ENCODE assay signal across 8 cellular contexts in the genomic region with DNA sequence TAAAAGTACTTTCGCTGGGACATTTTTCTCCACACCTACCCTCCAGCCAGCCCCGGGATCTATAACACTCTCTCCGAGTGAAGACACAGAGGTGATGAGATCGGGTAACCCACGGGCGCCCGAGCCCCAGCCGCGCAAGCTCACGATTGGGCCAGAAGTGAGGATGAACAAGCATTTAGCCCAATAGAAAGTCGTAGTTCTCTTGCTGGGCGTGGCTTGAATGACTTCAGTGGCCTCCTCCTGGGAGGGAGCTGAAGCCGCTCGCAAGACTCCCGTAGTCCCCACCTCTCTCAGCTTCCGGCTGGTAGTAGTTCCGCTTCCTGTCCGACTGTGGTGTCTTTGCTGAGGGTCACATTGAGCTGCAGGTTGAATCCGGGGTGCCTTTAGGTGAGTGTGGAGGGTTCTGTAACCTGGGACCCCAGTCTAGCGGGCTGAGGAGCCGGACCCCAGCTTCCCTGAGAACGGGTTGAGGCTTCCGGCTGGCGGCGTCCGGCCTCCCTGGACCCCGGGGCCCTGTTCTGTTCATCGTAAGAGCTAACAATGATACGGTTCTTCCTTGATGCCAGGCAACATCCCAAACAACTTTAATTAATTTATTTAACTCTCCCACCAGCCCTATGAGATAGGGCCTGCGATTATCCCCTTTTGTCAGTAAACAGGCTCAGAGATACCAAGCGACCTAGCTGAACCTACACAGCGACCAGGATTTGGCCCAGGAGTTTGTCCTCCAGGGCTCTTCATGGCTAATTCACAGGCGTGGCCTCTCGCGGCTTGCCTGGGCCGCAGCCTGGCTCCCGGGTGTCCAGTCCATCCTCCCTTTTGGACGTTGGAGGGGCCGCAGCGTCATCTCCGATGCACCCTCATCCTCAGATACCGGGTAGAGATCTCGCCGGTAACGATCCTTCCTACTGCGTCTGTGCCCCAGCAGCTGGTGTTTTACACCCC. TPM values are rescaled to one million over a fixed set of nuclear protein-coding genes. Genes with fewer than 3 reads are reported as not detected.
DNase-seq lines count a peak whose midpoint lies in the region; ATAC-seq and TF ChIP-seq lines count a peak whose summit lies in the region.

A gene with protein sequence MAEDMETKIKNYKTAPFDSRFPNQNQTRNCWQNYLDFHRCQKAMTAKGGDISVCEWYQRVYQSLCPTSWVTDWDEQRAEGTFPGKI (plus strand): TSS at position 307 of the 945 bp plus-strand sequence. CDS start 2,921 bp downstream, outside the sequence.

- peak; percentile 74 for ATAC-seq in CD4-positive, alpha-beta T cell (ENCODE audit: poor library complexity)
- ATAC-seq in GM19455 (IDR thresholded peaks at IDR 0.05; ENCODE audit: unreplicated experiment) (peak; percentile 56), lung (ENCODE audit: insufficient read depth, low FRiP score) (peak; percentile 79)

- 1% methylated on average over 46 of the region's 46 CpGs for WGBS in lung, 2 donors

- peaks cover 29% of the 10 kb centered on the region for H3K36me3 Mint-ChIP-seq in CD4-positive, alpha-beta T cell (ENCODE audit: low read depth)

- H3K9me3 Mint-ChIP-seq in CD4-positive, alpha-beta T cell = no peaks in the 10 kb centered on the region

- H3K27me3 Mint-ChIP-seq in CD4-positive, alpha-beta T cell = no peaks in the 10 kb centered on the region

- H3K4me1 Mint-ChIP-seq in CD4-positive, alpha-beta T cell (ENCODE audit: low read depth) = peaks cover 53% of the 10 kb centered on the region

- H3K4me1 ChIP-seq in lung (ENCODE audit: control insufficient read depth in 2 of 2, insufficient read depth in 2 of 2, low read length in 2 of 2) = peaks cover 5 to 8% of the 10 kb centered on the region in 2 donors

- CTCF ChIA-PET in CD4-positive, alpha-beta T cell (lab: Charles Lee) = interaction anchor here (1.5 kb wide), 1 partner anchor 96 kb away, joined by 4 read pairs; no protein-coding TSS in a partner anchor

- peak within 1 kb of the TSS; percentile 99 for H3K4me3 Mint-ChIP-seq in CD4-positive, alpha-beta T cell

- H3K27ac ChIP-seq in CD4-positive, alpha-beta T cell (ENCODE audit: low read depth, low read length) = peak within 1 kb of the TSS; percentile 63
- H3K27ac ChIP-seq in lung (ENCODE audit: low read depth in 1 of 2, low read length in 1 of 2) = peak within 1 kb of the TSS; percentile 89 to 93

- no peaks in the 10 kb centered on the region for H3K9me3 ChIP-seq in CD4-positive, alpha-beta T cell (ENCODE audit: control insufficient read depth, low read length)
- no peaks in the 10 kb centered on the region for H3K9me3 ChIP-seq in lung (ENCODE audit: control insufficient read depth in 2 of 2, insufficient read depth in 1 of 2, low read length in 1 of 2)

- DNase-seq in CD4-positive, alpha-beta T cell = peak; percentile 80 to 91 (median 85)
- DNase-seq in HS-27A (ENCODE audit: low read depth) = peak; percentile 99
- peak; percentile 80 for DNase-seq in NK-92 (lab: John Stamatoyannopoulos, UW; ENCODE audit: unreplicated experiment)
- peak; percentile 75 to 85 for DNase-seq in activated CD8-positive, alpha-beta memory T cell treated with anti-CD3 and anti-CD28 coated beads for 1 hour (ENCODE audit: extremely low read depth in 1 of 2, low read depth in 1 of 2)
- DNase-seq in effector CD4-positive, alpha-beta T cell = peak; percentile 88
- DNase-seq in lung (ENCODE audit: low spot score) = peak; percentile 95
- peak; percentile 61 to 89 (median 81) for DNase-seq in stimulated activated CD4-positive, alpha-beta T cell treated with anti-CD3 and anti-CD28 coated beads, TNF-alpha, amount 100 ng/mL, for 4 hours (ENCODE audit: low read depth in 3 of 3)

- POLR2A ChIA-PET in CD4-positive, alpha-beta T cell (lab: Charles Lee) = interaction anchor here (0.6 to 1.5 kb wide), 17 partner anchors 9 to 722 kb away, joined by 3 to 21 read pairs (median 4); a partner anchor contains a TSS

- H3K4me3 ChIP-seq in lung = peak within 1 kb of the TSS; percentile 91

- H3K27ac Mint-ChIP-seq in CD4-positive, alpha-beta T cell = peak within 1 kb of the TSS; percentile 99

- no peaks in the 10 kb centered on the region for H3K27me3 ChIP-seq in CD4-positive, alpha-beta T cell (ENCODE audit: control insufficient read depth, insufficient read depth, low read length)
- H3K27me3 ChIP-seq in lung (ENCODE audit: control insufficient read depth, insufficient read depth) = no peaks in the 10 kb centered on the region

- intact Hi-C loops in CD4-positive, alpha-beta T cell (cut with DNase I, micrococcal nuclease) = loop anchor here (1.0 to 5.0 kb wide), 7 partner anchors 20 to 109 kb away; a partner anchor contains a TSS

- peaks cover 5 to 12% of the 10 kb centered on the region in 2 donors for H3K36me3 ChIP-seq in lung (ENCODE audit: control insufficient read depth in 2 of 2, insufficient read depth in 2 of 2, low read length in 2 of 2)

- no peak for TF ChIP-seq CTCF in CD4-positive, alpha-beta T cell (IDR thresholded peaks at IDR 0.05)
- no peak for TF ChIP-seq CTCF in lung (IDR thresholded peaks at IDR 0.05; ENCODE audit: control extremely low read depth, extremely low read depth)

RNA-seq across cellular contexts. Expression of the gene that starts here (rescaled TPM):
- 100 to 1,000 TPM; 136 to 144 TPM for total RNA-seq in CD4-positive, alpha-beta T cell
- total RNA-seq in lung = 100 to 1,000 TPM; 202 to 338 TPM
- 1,000 to 10,000 TPM in 1 of 2 donors, 100 to 1,000 TPM in 1; 679 to 1,407 TPM for polyA plus RNA-seq in lung

Comparison
In these comparisons a context has a peak if more than half of its experiments do, and no peak if none do; other contexts are left out.
1. Peak in every context shown above with its lines: DNase-seq, ATAC-seq, H3K4me3 ChIP-seq and H3K27ac ChIP-seq.